In genomic region chr4:3820806-3821579, GRCh38 we compare ENCODE assay signal across 1 cellular context.
TF ChIP-seq lines count a peak whose summit lies in the region.

No MANE protein-coding gene starts in this region.

TF ChIP-seq in H1, 55 proteins besides CTCF, POLR2A, EP300 and RAD21 (continued from another document):
- TF ChIP-seq USF2 (IDR thresholded peaks at IDR 0.05; ENCODE audit: low read length) (no peak), SRF (IDR thresholded peaks at IDR 0.05; ENCODE audit: low read depth, low read length) (no peak), E2F6 (IDR thresholded peaks at IDR 0.05) (no peak), RXRA (IDR thresholded peaks at IDR 0.05; ENCODE audit: insufficient read depth, low read depth, low read length) (no peak)
